Comparison of ENCODE assay signal across 11 cellular contexts in the genomic region with DNA sequence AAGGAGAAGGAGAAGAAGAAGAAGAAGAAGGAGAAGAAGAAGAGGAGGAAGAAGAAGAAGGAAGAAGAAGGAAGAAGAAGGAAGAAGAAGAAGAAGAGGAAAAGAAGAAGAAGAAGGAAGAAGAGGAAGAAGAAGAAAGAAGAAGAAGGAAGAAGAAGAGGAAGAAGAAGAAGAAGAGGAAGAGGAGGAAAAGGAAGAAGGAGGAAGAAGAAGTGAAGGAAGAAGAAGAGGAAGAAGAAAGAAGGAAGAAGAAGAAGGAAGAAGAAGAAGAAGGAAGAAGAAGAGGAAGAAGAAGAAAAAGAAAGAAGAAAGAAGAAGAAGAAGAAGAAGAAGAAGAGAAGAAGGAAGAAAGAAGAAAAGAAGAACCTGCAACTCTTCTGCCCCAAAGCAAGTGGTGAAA.
"Had no signal": no experiment of that assay in that cellular context is flagged by ENCODE, and none has a peak within 500 bp of the region (broad histone marks: within the 10 kb centered on the region; RNA-seq: fewer than 3 reads in every experiment).

No MANE protein-coding gene starts in this region.

- H3K27ac Mint-ChIP-seq: GM23338, H9, HFFc6 had no signal

- H3K27ac ChIP-seq: GM23248 had no signal

- H2AFZ ChIP-seq: GM23248, GM23338 had no signal

- ATAC-seq: GM23338, HCT116 had no signal

- H3K9ac ChIP-seq: GM23248 had no signal

- DNase-seq: GM23248, GOT3, H7, H9, HCEC 1CT, HFFc6 had no signal

- H3K4me3 ChIP-seq: GM23248, GM23338, HAP-1 had no signal

- H3K4me2 ChIP-seq: GM23338 had no signal

- H3K4me3 Mint-ChIP-seq: GM23338, H9, HFFc6 had no signal

- H3K36me3 ChIP-seq: HAP-1 had no signal

- FAIRE-seq: H1, H54 had no signal

- H3K9me3 ChIP-seq: HAP-1 had no signal
